Comparison of ENCODE assay signal across 8 cellular contexts in the genomic region with DNA sequence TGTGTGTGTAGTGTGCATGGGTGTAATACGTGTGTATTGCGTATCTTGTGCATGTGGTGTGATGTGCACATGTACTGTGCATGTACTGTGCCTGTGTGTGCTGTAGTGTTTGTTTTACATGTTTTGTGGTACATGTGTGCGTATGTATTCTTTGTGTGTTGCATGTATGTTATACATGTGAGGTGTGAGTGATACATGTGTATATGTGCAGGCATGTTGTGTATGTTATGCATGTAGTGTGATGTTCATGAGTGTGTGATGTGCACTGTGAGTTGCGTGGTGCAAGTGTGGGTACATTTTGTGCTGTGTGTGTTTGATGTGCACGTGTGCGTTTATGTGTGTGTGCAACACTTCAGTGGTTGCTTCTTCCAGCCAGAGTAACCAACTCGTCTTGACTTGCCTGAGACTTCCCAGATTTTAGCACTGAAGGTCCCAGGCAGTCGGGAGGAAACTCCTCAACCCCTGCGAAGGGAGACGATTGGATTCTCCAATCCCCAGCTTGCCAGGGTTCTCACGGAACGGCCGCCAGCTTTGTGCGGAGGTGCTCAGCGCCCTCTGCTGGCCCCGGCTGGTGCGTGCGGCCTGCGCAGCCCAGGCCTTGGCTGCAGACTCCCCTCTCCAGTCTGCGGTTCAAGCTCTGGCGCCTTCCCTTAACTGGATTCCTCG. TPM values are rescaled to one million over a fixed set of nuclear protein-coding genes. Genes with fewer than 3 reads are reported as not detected.
DNase-seq lines count a peak whose midpoint lies in the region; ATAC-seq and TF ChIP-seq lines count a peak whose summit lies in the region.

No MANE protein-coding gene starts in this region.

- TF ChIP-seq CTCF in AG09319 (IDR thresholded peaks at IDR 0.05; ENCODE audit: low read depth, low read length): no peak; the same call in none of the 2 replicates
- peak; percentile 97 for TF ChIP-seq CTCF in type B pancreatic cell (conservative IDR thresholded peaks at IDR 0.05)

- H2BK12ac ChIP-seq in trophoblast cell (ENCODE audit: low read length): no peak overlapping the region

- H3K14ac ChIP-seq in trophoblast cell (ENCODE audit: low read length): no peak overlapping the region

- H3K18ac ChIP-seq in trophoblast cell (ENCODE audit: low read length): no peak overlapping the region

- WGBS in trophoblast cell (ENCODE audit: extremely low coverage, insufficient coverage, insufficient read length): no CpG with 5 or more reads among the region's 22 CpGs

- no peaks in the 10 kb centered on the region for H3K9me3 ChIP-seq in trophoblast cell (ENCODE audit: insufficient read depth, low read depth, low read length)

- no peak overlapping the region for H3K27ac ChIP-seq in trophoblast cell (ENCODE audit: low read depth, low read length)

- H3K4me3 ChIP-seq in trophoblast cell (ENCODE audit: low read depth, low read length): peak overlapping the region; percentile 50

- no peak overlapping the region for H3K27ac Mint-ChIP-seq in activated T-cell treated with anti-CD3 and anti-CD28 coated beads, Interleukin-2, amount 50 U/mL, for 72 hours
- H3K27ac Mint-ChIP-seq in type B pancreatic cell: no peak overlapping the region

- peaks cover 16% of the 10 kb centered on the region for H3K27me3 Mint-ChIP-seq in activated T-cell treated with anti-CD3 and anti-CD28 coated beads, Interleukin-2, amount 50 U/mL, for 72 hours (ENCODE audit: low read depth)
- peaks cover 39% of the 10 kb centered on the region for H3K27me3 Mint-ChIP-seq in type B pancreatic cell

- no peak overlapping the region for H2AK5ac ChIP-seq in trophoblast cell (ENCODE audit: low read length)

- H3K36me3 Mint-ChIP-seq in activated T-cell treated with anti-CD3 and anti-CD28 coated beads, Interleukin-2, amount 50 U/mL, for 72 hours (ENCODE audit: insufficient read depth in 2 of 2): no peaks in the 10 kb centered on the region
- no peaks in the 10 kb centered on the region for H3K36me3 Mint-ChIP-seq in type B pancreatic cell

- H3K4me3 Mint-ChIP-seq in activated T-cell treated with anti-CD3 and anti-CD28 coated beads, Interleukin-2, amount 50 U/mL, for 72 hours: no peak overlapping the region
- H3K4me3 Mint-ChIP-seq in type B pancreatic cell: no peak overlapping the region

- H2AFZ ChIP-seq in trophoblast cell (ENCODE audit: insufficient read depth, low read length, poor library complexity): no peak overlapping the region

- no peaks in the 10 kb centered on the region for H3K27me3 ChIP-seq in trophoblast cell (ENCODE audit: insufficient read depth, low read length)

- no peak overlapping the region for H4K8ac ChIP-seq in trophoblast cell (ENCODE audit: low read depth, low read length)

- no peak overlapping the region for H4K12ac ChIP-seq in trophoblast cell (ENCODE audit: low read depth, low read length)

- H3K79me2 ChIP-seq in trophoblast cell (ENCODE audit: control insufficient read depth, insufficient read depth, low read length, poor library complexity): no peaks in the 10 kb centered on the region

- peaks cover 0 to 6% of the 10 kb centered on the region in 2 experiments for H3K4me1 ChIP-seq in trophoblast cell (ENCODE audit: control insufficient read depth in 1 of 2, insufficient read depth in 2 of 2, low read length in 2 of 2)

- DNase-seq in AG09319 (ENCODE audit: extremely low read depth, low read depth) (peak; percentile 58), LoVo (ENCODE audit: low spot score) (peak; percentile 61), foreskin melanocyte (peak; percentile 72), trophoblast cell (peak; percentile 46 to 76), type B pancreatic cell (ENCODE audit: extremely low spot score, unreplicated experiment) (peak; percentile 88)
- peak; percentile 61 to 75 for DNase-seq in activated T-cell treated with anti-CD3 and anti-CD28 coated beads, Interleukin-2, amount 50 U/mL, for 72 hours

- H3K9ac ChIP-seq in trophoblast cell (ENCODE audit: low read length): no peak overlapping the region

- H3K4me2 ChIP-seq in trophoblast cell (ENCODE audit: low read length): peak overlapping the region; percentile 8

- H2BK120ac ChIP-seq in trophoblast cell (ENCODE audit: insufficient read depth, low read length, poor library complexity): no peak overlapping the region

- H3K79me1 ChIP-seq in trophoblast cell (ENCODE audit: low read length): no peaks in the 10 kb centered on the region

- H3K36me3 ChIP-seq in trophoblast cell (ENCODE audit: control insufficient read depth in 1 of 2, insufficient read depth in 2 of 2, low read length in 2 of 2): no peaks in the 10 kb centered on the region

- H2BK5ac ChIP-seq in trophoblast cell (ENCODE audit: low read depth, low read length, poor library complexity): no peak overlapping the region

- H3K23ac ChIP-seq in trophoblast cell (ENCODE audit: low read length): no peak overlapping the region

- H3K9me3 Mint-ChIP-seq in activated T-cell treated with anti-CD3 and anti-CD28 coated beads, Interleukin-2, amount 50 U/mL, for 72 hours: no peaks in the 10 kb centered on the region
- H3K9me3 Mint-ChIP-seq in type B pancreatic cell: no peaks in the 10 kb centered on the region

- peak; percentile 92 for ATAC-seq in GM21367 (IDR thresholded peaks at IDR 0.05; ENCODE audit: unreplicated experiment)
- peak; percentile 73 to 81 for ATAC-seq in activated T-cell treated with anti-CD3 and anti-CD28 coated beads, Interleukin-2, amount 50 U/mL, for 72 hours (replicated peaks in 1 of 2)
- ATAC-seq in GM18873 (IDR thresholded peaks at IDR 0.05; ENCODE audit: low FRiP score, unreplicated experiment): no peak

- H3K4me1 Mint-ChIP-seq in activated T-cell treated with anti-CD3 and anti-CD28 coated beads, Interleukin-2, amount 50 U/mL, for 72 hours (ENCODE audit: low read depth): peaks cover 8% of the 10 kb centered on the region
- peaks cover 9% of the 10 kb centered on the region for H3K4me1 Mint-ChIP-seq in type B pancreatic cell (ENCODE audit: unreplicated experiment)

- no peak overlapping the region for H4K91ac ChIP-seq in trophoblast cell (ENCODE audit: low read depth, low read length)

- H3K4ac ChIP-seq in trophoblast cell (ENCODE audit: low read depth, low read length): no peak overlapping the region

RNA-seq across cellular contexts. Expression of gene GALNT15, which starts 3.6 kb away (rescaled TPM):
- under 1 TPM in 1 of 2 donors, not detected in 1; 0.30 TPM for total RNA-seq in activated T-cell treated with anti-CD3 and anti-CD28 coated beads, Interleukin-2, amount 50 U/mL, for 72 hours
- polyA plus RNA-seq in trophoblast cell (2013): 0.03 and 0.07 TPM in 2 replicates
- 0.17 TPM in 1 of 2 replicates, not detected in the other for total RNA-seq in type B pancreatic cell (ENCODE audit: low replicate concordance)
